Comparison of ENCODE assay signal across 1 cellular context in genomic region chr9:129170229-129170628, GRCh38.
TF ChIP-seq lines count a peak whose summit lies in the region.

No MANE protein-coding gene starts in this region.

TF ChIP-seq in HepG2, 621 proteins besides CTCF, POLR2A, EP300 and RAD21:
- TF ChIP-seq FOSL2 (CRISPR knock-in tag; IDR thresholded peaks at IDR 0.05), result 0 out of 2 replicates have a peak, but pooled peaks have one; percentile 12
- TF ChIP-seq DNMT3B (CRISPR knock-in tag; conservative IDR thresholded peaks at IDR 0.05), result no peak
- peak; percentile 97 for TF ChIP-seq ZNF691 (CRISPR knock-in tag; IDR thresholded peaks at IDR 0.05; ENCODE audit: borderline replicate concordance, low read depth)
TF ChIP-seq in HepG2: peak in this region for 2.
